In genomic region chr19:33507021-33507956, GRCh38 we compare ENCODE assay signal across 22 cellular contexts. TPM values are rescaled to one million over a fixed set of nuclear protein-coding genes. Genes with fewer than 3 reads are reported as not detected.
DNase-seq lines count a peak whose midpoint lies in the region; ATAC-seq, FAIRE-seq and TF ChIP-seq lines count a peak whose summit lies in the region.
"Had no signal": no experiment of that assay in that cellular context is flagged by ENCODE, and none has a peak within 500 bp of the region (broad histone marks: within the 10 kb centered on the region; RNA-seq: fewer than 3 reads in every experiment).

No MANE protein-coding gene starts in this region.

- H2AFZ ChIP-seq in HepG2 (ENCODE audit: low read length) = no peak overlapping the region

- peaks cover 15 to 57% (median 44%) of the 10 kb centered on the region in 4 donors for H3K4me1 ChIP-seq in liver (ENCODE audit: control insufficient read depth in 4 of 4, insufficient read depth in 4 of 4, low read length in 3 of 4)
- no peaks in the 10 kb centered on the region for H3K4me1 ChIP-seq in HepG2 (ENCODE audit: insufficient read depth, low read length)
- H3K4me1 ChIP-seq in endodermal cell (ENCODE audit: control insufficient read depth, insufficient read depth, low read length) = no peaks in the 10 kb centered on the region
- peaks cover 0 to 43% (median 6%) of the 10 kb centered on the region in 4 donors for H3K4me1 ChIP-seq in right lobe of liver
- H3K4me1 ChIP-seq: A549, body of pancreas, Caco-2, lower lobe of right lung had no signal

- BruUV-seq in HepG2 (replicated peaks; lab: Mats Ljungman, UMichigan) = no TSS peak

- H3K9me3 ChIP-seq in liver (ENCODE audit: control insufficient read depth in 4 of 4, low read length in 3 of 4) (no peaks in the 10 kb centered on the region), HepG2 (ENCODE audit: low read length) (no peaks in the 10 kb centered on the region), endodermal cell (ENCODE audit: control insufficient read depth, low read length) (no peaks in the 10 kb centered on the region), right lobe of liver (no peaks in the 10 kb centered on the region)
- H3K9me3 ChIP-seq: A549, body of pancreas, Caco-2, lower lobe of right lung had no signal

- H3K36me3 Mint-ChIP-seq in endodermal cell (ENCODE audit: low read depth) = peaks cover 5% of the 10 kb centered on the region
- H3K36me3 Mint-ChIP-seq in type B pancreatic cell = peaks cover 5% of the 10 kb centered on the region

- no peaks in the 10 kb centered on the region for H3K27me3 ChIP-seq in liver (ENCODE audit: control insufficient read depth in 4 of 4, insufficient read depth in 4 of 4, low read length in 3 of 4)
- H3K27me3 ChIP-seq in HepG2 (ENCODE audit: control insufficient read depth in 1 of 2, insufficient read depth in 2 of 2, low read length in 2 of 2) = no peaks in the 10 kb centered on the region
- no peaks in the 10 kb centered on the region for H3K27me3 ChIP-seq in endodermal cell (ENCODE audit: control insufficient read depth, insufficient read depth, low read length, poor library complexity, severe bottlenecking)
- no peaks in the 10 kb centered on the region for H3K27me3 ChIP-seq in right lobe of liver
- H3K27me3 ChIP-seq: body of pancreas had no signal

- no peaks in the 10 kb centered on the region for H4K20me1 ChIP-seq in HepG2 (ENCODE audit: insufficient read depth, low read length)

- POLR2A ChIA-PET in HepG2 (lab: Yijun Ruan, JAX) = interaction anchor here (1.5 kb wide), 1 partner anchor 15 kb away, joined by 3 read pairs; the partner anchor contains the start of gene PEPD

- H3K27ac ChIP-seq in liver (ENCODE audit: low read depth in 1 of 2, low read length in 2 of 2) (peak overlapping the region; percentile 36 to 78), HepG2 (ENCODE audit: extremely low read length, insufficient read depth, low read length) (no peak overlapping the region), endodermal cell (ENCODE audit: low read depth, low read length) (peak overlapping the region; percentile 66), right lobe of liver (peak overlapping the region in 2 of 3 donors; percentile 76 to 93)
- H3K27ac ChIP-seq: A549, body of pancreas, lower lobe of right lung had no signal

- DNase-seq in HepG2 (ENCODE audit: low spot score) (no peak), endodermal cell (no peak), right lobe of liver (peak; percentile 62 to 92 (median 87)), type B pancreatic cell (ENCODE audit: extremely low spot score, unreplicated experiment) (no peak), frontal cortex (ENCODE audit: low spot score in 2 of 2) (no peak), omental fat pad (ENCODE audit: low spot score) (no peak)
- no peak for DNase-seq in activated CD8-positive, alpha-beta memory T cell treated with anti-CD3 and anti-CD28 coated beads, Interleukin-2, amount 50 U/mL, for 48 hours
- DNase-seq: activated CD4-positive, alpha-beta T cell treated with anti-CD3 and anti-CD28 coated beads, Interleukin-2, amount 10 ng/mL, durations not matched to agents 24 days and 14 days; activated naive CD8-positive, alpha-beta T cell treated with anti-CD3 and anti-CD28 coated beads, Interleukin-2, amount 10 ng/mL, durations not matched to agents 7 days and 5 days; body of pancreas; Caco-2; effector memory CD4-positive, alpha-beta T cell; lower lobe of right lung; NCI-H1092; NCI-H1930; NCI-H82; SHP77 treated with DMSO at 0.1 percent for 48 hours; stimulated activated CD4-positive, alpha-beta T cell treated with anti-CD3 and anti-CD28 coated beads, Interleukin-4, amount 100 ng/mL, for 4 hours had no signal

- CTCF ChIA-PET in HepG2 (lab: Yijun Ruan, JAX; ENCODE audit: low intra/inter-chr PET ratio, low total read pairs) = no interaction called here

- no peak overlapping the region for H3K4me3 ChIP-seq in liver (ENCODE audit: low read depth in 1 of 3, low read length in 3 of 3)
- H3K4me3 ChIP-seq in HepG2 (replicated peaks in 1 of 3; ENCODE audit: insufficient read depth in 1 of 3, low read depth in 2 of 3, low read length in 3 of 3) = no peak overlapping the region
- no peak overlapping the region for H3K4me3 ChIP-seq in endodermal cell (ENCODE audit: low read length)
- no peak overlapping the region for H3K4me3 ChIP-seq in right lobe of liver
- H3K4me3 ChIP-seq: A549, body of pancreas, lower lobe of right lung had no signal

- intact Hi-C loops in HepG2 (cut with micrococcal nuclease; ENCODE audit: unreplicated experiment) = no loop called here
- intact Hi-C loops in right lobe of liver (cut with DNase I) = no loop called here

- FAIRE-seq in HepG2 (lab: Jason Lieb, UNC) = no peak
- no peak for FAIRE-seq in frontal cortex (lab: Jason Lieb, UNC)
- FAIRE-seq: A549, GM19239 had no signal

- 63% methylated on average over 24 of the region's 24 CpGs for WGBS in liver
- WGBS in HepG2 (ENCODE audit: low lambda C conversion rate) = 95% methylated on average over 14 of the region's 24 CpGs
- WGBS in endodermal cell (ENCODE audit: insufficient coverage in 1 of 2, insufficient read length in 1 of 2), 2 experiments = 90 to 98% methylated on average over 10 to 24 of the region's 24 CpGs
- 65% methylated on average over 11 of the region's 24 CpGs for WGBS in right lobe of liver (ENCODE audit: insufficient coverage, low coverage, low lambda C conversion rate, missing lambda C conversion rate)

- no peak for TF ChIP-seq EP300 in HepG2 (IDR thresholded peaks at IDR 0.05; ENCODE audit: low read depth in 2 of 2, low read length in 2 of 2)
- TF ChIP-seq EP300 in HepG2 (CRISPR knock-in tag; IDR thresholded peaks at IDR 0.05; ENCODE audit: borderline replicate concordance) = no peak

- TF ChIP-seq CTCF in liver (IDR thresholded peaks at IDR 0.05; ENCODE audit: low read depth, low read length, missing input control) (no peak), HepG2 (CRISPR knock-in tag; IDR thresholded peaks at IDR 0.05) (no peak), endodermal cell (conservative IDR thresholded peaks at IDR 0.05) (no peak), right lobe of liver (IDR thresholded peaks at IDR 0.05) (no peak), type B pancreatic cell (conservative IDR thresholded peaks at IDR 0.05) (no peak), omental fat pad (IDR thresholded peaks at IDR 0.05) (no peak)

- in situ Hi-C loops in HepG2 (cut with HindIII; ENCODE audit: extremely low pct_ligation_motif_present, low pct_unique_long_range_greater_than_20kb) = no loop called here

- TF ChIP-seq RAD21 in liver (IDR thresholded peaks at IDR 0.05) (no peak), HepG2 (CRISPR knock-in tag; IDR thresholded peaks at IDR 0.05) (no peak)

- H3K4me1 Mint-ChIP-seq in endodermal cell (no peaks in the 10 kb centered on the region), type B pancreatic cell (ENCODE audit: unreplicated experiment) (peaks cover 25% of the 10 kb centered on the region)
- H3K4me1 Mint-ChIP-seq: activated CD4-positive, alpha-beta T cell treated with anti-CD3 and anti-CD28 coated beads, Interleukin-2, amount 10 ng/mL, durations not matched to agents 24 days and 14 days had no signal

- H3K4me2 ChIP-seq in HepG2 (ENCODE audit: low read depth, low read length) = no peak overlapping the region
- H3K4me2 ChIP-seq: A549 had no signal

- peaks cover 2% of the 10 kb centered on the region for H3K79me2 ChIP-seq in HepG2 (ENCODE audit: insufficient read depth, low read length)

- H3K9ac ChIP-seq in liver (ENCODE audit: low read depth in 1 of 2, low read length in 2 of 2) (no peak overlapping the region), HepG2 (ENCODE audit: insufficient read depth, low read depth, low read length) (no peak overlapping the region), endodermal cell (ENCODE audit: extremely low read depth, low read length, poor library complexity, severe bottlenecking) (no peak overlapping the region)

- no peak for TF ChIP-seq POLR2A in HepG2 (IDR thresholded peaks at IDR 0.05; ENCODE audit: insufficient read depth in 1 of 2, low read depth in 2 of 2, low read length in 2 of 2)
- TF ChIP-seq POLR2A in right lobe of liver (IDR thresholded peaks at IDR 0.05) = peak; percentile 15

- ATAC-seq in HepG2 (no peak; the same call in 2 of the 3 replicates), right lobe of liver (peak; percentile 77 to 87 (median 84)), omental fat pad (ENCODE audit: low FRiP score) (no peak)
- ATAC-seq: A549, body of pancreas, lower lobe of right lung had no signal

- H3K4me3 Mint-ChIP-seq in endodermal cell (no peak overlapping the region), type B pancreatic cell (peak overlapping the region; percentile 55)
- H3K4me3 Mint-ChIP-seq: activated CD4-positive, alpha-beta T cell treated with anti-CD3 and anti-CD28 coated beads, Interleukin-2, amount 10 ng/mL, durations not matched to agents 24 days and 14 days; activated naive CD8-positive, alpha-beta T cell treated with anti-CD3 and anti-CD28 coated beads, Interleukin-2, amount 10 ng/mL, durations not matched to agents 7 days and 5 days had no signal

- H3K36me3 ChIP-seq in liver (ENCODE audit: control insufficient read depth in 4 of 4, insufficient read depth in 3 of 4, low read depth in 1 of 4, low read length in 3 of 4) (peaks cover 0 to 12% (median 3%) of the 10 kb centered on the region in 4 donors), HepG2 (replicated peaks in 1 of 2; ENCODE audit: control insufficient read depth in 1 of 2, insufficient read depth in 2 of 2, low read length in 2 of 2) (peaks cover 11 to 19% of the 10 kb centered on the region in 2 experiments; a peak in 4 of 5 replicates), endodermal cell (ENCODE audit: control insufficient read depth, insufficient read depth, low read length) (peaks cover 6% of the 10 kb centered on the region), right lobe of liver (peaks cover 0 to 15% (median 6%) of the 10 kb centered on the region in 4 donors)

- H3K27me3 Mint-ChIP-seq in endodermal cell (ENCODE audit: insufficient read depth) (no peaks in the 10 kb centered on the region), type B pancreatic cell (no peaks in the 10 kb centered on the region)
- H3K27me3 Mint-ChIP-seq: activated CD4-positive, alpha-beta T cell treated with anti-CD3 and anti-CD28 coated beads, Interleukin-2, amount 10 ng/mL, durations not matched to agents 24 days and 14 days; activated naive CD8-positive, alpha-beta T cell treated with anti-CD3 and anti-CD28 coated beads, Interleukin-2, amount 10 ng/mL, durations not matched to agents 7 days and 5 days had no signal

- no peak overlapping the region for H3K27ac Mint-ChIP-seq in endodermal cell
- H3K27ac Mint-ChIP-seq in type B pancreatic cell = peak overlapping the region; percentile 99
- H3K27ac Mint-ChIP-seq: activated T-helper 2 cell treated with anti-CD3 and anti-CD28 coated beads, Interferon-gamma antibody, Interleukin-2, Interleukin-4, amounts not matched to agents 10 μg/mL and 5 μg/mL and 100 μg/mL, durations not matched to agents 14 hours and 24 hours and 36 hours had no signal

- H3K9me3 Mint-ChIP-seq in endodermal cell = no peaks in the 10 kb centered on the region
- H3K9me3 Mint-ChIP-seq in type B pancreatic cell = peaks cover 5% of the 10 kb centered on the region
- H3K9me3 Mint-ChIP-seq: activated CD4-positive, alpha-beta T cell treated with anti-CD3 and anti-CD28 coated beads, Interleukin-2, amount 10 ng/mL, durations not matched to agents 24 days and 14 days had no signal

RNA-seq across cellular contexts. Expression of gene PEPD, which starts 14.3 kb away (rescaled TPM):
- total RNA-seq in liver (100 to 1,000 TPM in 1 of 2 donors, 10 to 100 TPM in 1; 37.3 to 102 TPM), HepG2 (2016; rRNA removed; fragmentation: Illumina TruSeq; extraction: Trizol) (75.1 and 81.0 TPM in 2 replicates), endodermal cell (10 to 100 TPM; 52.2 to 67.9 TPM), right lobe of liver (100 to 1,000 TPM; 121 to 261 (median 167) TPM), type B pancreatic cell (ENCODE audit: low replicate concordance) (84.7 and 139 TPM in 2 replicates), frontal cortex (28.1 TPM), omental fat pad (10 to 100 TPM; 78.9 to 99.3 (median 89.8) TPM)
- polyA plus RNA-seq in liver (100 to 1,000 TPM; 132 to 211 TPM), HepG2 (2011; rRNA removed) (60.7 and 63.7 TPM in 2 replicates)
- 12.2 and 14.5 TPM in 2 replicates for total RNA-seq in HepG2 (2016; cell fraction: cytosol; rRNA removed; fragmentation: Illumina TruSeq; extraction: Trizol; ENCODE audit: low read depth)
- total RNA-seq in HepG2 (2016; cell fraction: insoluble cytoplasmic fraction; rRNA removed; fragmentation: Illumina TruSeq; extraction: Trizol) = 76.9 and 79.4 TPM in 2 replicates
- total RNA-seq in HepG2 (2016; cell fraction: membrane; rRNA removed; fragmentation: Illumina TruSeq; extraction: Trizol) = 29.4 and 31.9 TPM in 2 replicates
- total RNA-seq in HepG2 (2016; cell fraction: nucleus; rRNA removed; fragmentation: Illumina TruSeq; extraction: Trizol) = 35.5 and 39.2 TPM in 2 replicates
- 56.0 and 100 TPM in 2 replicates for polyA plus RNA-seq in HepG2 (2011; cell fraction: cytosol; rRNA removed)
- polyA plus RNA-seq in HepG2 (2011; cell fraction: nucleus; rRNA removed) = 50.1 and 50.6 TPM in 2 replicates
- 45.4 and 52.9 TPM in 2 replicates for polyA plus RNA-seq in HepG2 (2012)
- polyA plus RNA-seq in HepG2 (2016; cell fraction: cytosol; fragmentation: Illumina TruSeq; extraction: Trizol; ENCODE audit: low read depth) = 14.1 and 18.0 TPM in 2 replicates
- polyA plus RNA-seq in HepG2 (2016; cell fraction: insoluble cytoplasmic fraction; fragmentation: Illumina TruSeq; extraction: Trizol; ENCODE audit: low read depth) = 103 and 110 TPM in 2 replicates
- 30.2 and 30.4 TPM in 2 replicates for polyA plus RNA-seq in HepG2 (2016; cell fraction: membrane; fragmentation: Illumina TruSeq; extraction: Trizol; ENCODE audit: low read depth)
- 79.7 and 88.3 TPM in 2 replicates for polyA plus RNA-seq in HepG2 (2016; cell fraction: nucleus; fragmentation: Illumina TruSeq; extraction: Trizol; ENCODE audit: insufficient read depth, low read depth)
- polyA minus RNA-seq in HepG2 (2011; rRNA and poly(A)+ RNA removed; ENCODE audit: low replicate concordance) = 62.3 and 119 TPM in 2 replicates
- 32.5 and 35.0 TPM in 2 replicates for polyA minus RNA-seq in HepG2 (2011; cell fraction: cytosol; rRNA and poly(A)+ RNA removed)
- polyA minus RNA-seq in HepG2 (2011; cell fraction: nucleus; rRNA and poly(A)+ RNA removed) = 14.2 and 19.1 TPM in 2 replicates
- 54.0 TPM for polyA plus RNA-seq in endodermal cell (2013, experiment 1 of 2)
- polyA plus RNA-seq in endodermal cell (2013, experiment 2 of 2) = 42.9 TPM

Comparison
In these comparisons a context has a peak if more than half of its experiments do, and no peak if none do; other contexts are left out.
1. ATAC-seq: peak in right lobe of liver (4 of 4); none in HepG2 (single experiment) and omental fat pad (single experiment).
2. DNase-seq: peak in right lobe of liver (3 of 3); none in HepG2 (single experiment), endodermal cell (single experiment), type B pancreatic cell (single experiment), frontal cortex (0 of 2), omental fat pad (single experiment) and activated CD8-positive, alpha-beta memory T cell treated with anti-CD3 and anti-CD28 coated beads, Interleukin-2, amount 50 U/mL, for 48 hours (single experiment).